In the genomic region with DNA sequence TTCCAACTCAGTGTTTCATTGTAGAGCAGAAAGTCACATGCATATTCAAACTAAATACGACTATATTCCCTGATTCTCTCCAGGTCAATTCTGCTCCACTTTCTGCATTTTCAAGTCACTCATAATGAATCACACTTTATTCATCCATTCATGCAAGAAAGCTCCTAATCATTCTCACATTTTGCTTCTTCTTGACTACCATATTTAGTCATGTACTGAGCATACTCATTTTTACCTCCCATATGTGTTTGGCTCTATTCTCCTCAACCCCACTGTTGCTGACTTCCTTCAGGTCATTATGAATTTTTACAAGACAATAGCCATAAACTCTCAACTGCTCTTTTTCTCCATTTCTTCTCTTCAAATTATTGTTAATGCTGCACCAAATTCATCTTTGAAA, we compare ENCODE assay signal across 16 cellular contexts. TPM values are rescaled to one million over a fixed set of nuclear protein-coding genes. Genes with fewer than 3 reads are reported as not detected.
A peak's percentile ranks its signal among the peaks of the same experiment; 100 is the strongest.
DNase-seq lines count a peak whose midpoint lies in the region; FAIRE-seq and TF ChIP-seq lines count a peak whose summit lies in the region.
"Had no signal": no experiment of that assay in that cellular context is flagged by ENCODE, and none has a peak within 500 bp of the region (broad histone marks: within the 10 kb centered on the region; RNA-seq: fewer than 3 reads in every experiment).

No MANE protein-coding gene starts in this region.

- DNase-seq in AG10803 (ENCODE audit: low read depth), result peak; percentile 47
- peak; percentile 9 for DNase-seq in LHCN-M2 (ENCODE audit: low read depth)
- peak; percentile 66 for DNase-seq in bronchial epithelial cell (ENCODE audit: low read depth)
- DNase-seq in kidney epithelial cell (ENCODE audit: low read depth), result peak; percentile 19
- DNase-seq in A172 (ENCODE audit: low spot score), result no peak
- DNase-seq in chondrocyte (ENCODE audit: low spot score), result no peak
- DNase-seq in SHP77 treated with DMSO at 0.1 percent for 48 hours (lab: John Stamatoyannopoulos, UW), result no peak
- no peak for DNase-seq in Kasumi-1 (lab: John Stamatoyannopoulos, UW)
- DNase-seq: BE2C; CD4-positive, alpha-beta memory T cell; DND-41; NCI-H187 treated with DMSO at 0.1 percent for 48 hours; NCI-H510A had no signal

- no peak overlapping the region for H3K27ac Mint-ChIP-seq in chondrocyte (ENCODE audit: unreplicated experiment)
- H3K27ac Mint-ChIP-seq: CD4-positive, alpha-beta memory T cell; GM23338 had no signal

- FAIRE-seq in bronchial epithelial cell (lab: Jason Lieb, UNC), result no peak

- H3K4me1 Mint-ChIP-seq in chondrocyte (ENCODE audit: low read depth), result no peaks in the 10 kb centered on the region
- H3K4me1 Mint-ChIP-seq: CD4-positive, alpha-beta memory T cell had no signal

- no peak overlapping the region for H3K4me3 Mint-ChIP-seq in chondrocyte (ENCODE audit: unreplicated experiment)
- H3K4me3 Mint-ChIP-seq: CD4-positive, alpha-beta memory T cell; GM23338 had no signal

- no peaks in the 10 kb centered on the region for H3K27me3 Mint-ChIP-seq in chondrocyte (ENCODE audit: low read depth)
- H3K27me3 Mint-ChIP-seq: CD4-positive, alpha-beta memory T cell had no signal

- H3K27me3 ChIP-seq in bronchial epithelial cell (ENCODE audit: control insufficient read depth, insufficient read depth, low read length) (no peaks in the 10 kb centered on the region), kidney epithelial cell (ENCODE audit: control insufficient read depth, insufficient read depth, low read length) (no peaks in the 10 kb centered on the region)

- H3K36me3 ChIP-seq in bronchial epithelial cell (ENCODE audit: control insufficient read depth, insufficient read depth, low read length), result no peaks in the 10 kb centered on the region
- no peaks in the 10 kb centered on the region for H3K36me3 ChIP-seq in kidney epithelial cell (ENCODE audit: control insufficient read depth, insufficient read depth, low read length)
- H3K36me3 ChIP-seq: BE2C had no signal

- H3K36me3 Mint-ChIP-seq in chondrocyte (ENCODE audit: low read depth), result no peaks in the 10 kb centered on the region
- H3K36me3 Mint-ChIP-seq: CD4-positive, alpha-beta memory T cell had no signal

- TF ChIP-seq CTCF in AG10803 (conservative IDR thresholded peaks at IDR 0.05; ENCODE audit: low read length) (no peak), bronchial epithelial cell (IDR thresholded peaks at IDR 0.05; ENCODE audit: insufficient read depth, low read length, severe bottlenecking) (no peak), kidney epithelial cell (IDR thresholded peaks at IDR 0.05; ENCODE audit: insufficient read depth, low read length, poor library complexity, severe bottlenecking) (no peak), chondrocyte (IDR thresholded peaks at IDR 0.05) (no peak)

- H3K4me3 ChIP-seq in AG10803 (ENCODE audit: low read length), result no peak overlapping the region
- no peak overlapping the region for H3K4me3 ChIP-seq in bronchial epithelial cell (ENCODE audit: low read depth, low read length)
- H3K4me3 ChIP-seq in kidney epithelial cell (ENCODE audit: low read depth, low read length), result no peak overlapping the region
- H3K4me3 ChIP-seq: GM23338, SK-N-MC had no signal

- peaks cover 5% of the 10 kb centered on the region for H3K9me3 Mint-ChIP-seq in chondrocyte (ENCODE audit: low read depth)
- H3K9me3 Mint-ChIP-seq: GM23338 had no signal

RNA-seq across cellular contexts. Expression of a gene that starts 43.3 kb away (rescaled TPM):
- total RNA-seq in LHCN-M2 (2014; rRNA removed) (not detected in 2 replicates), bronchial epithelial cell (0.26 and 1.0 TPM in 2 replicates), kidney epithelial cell (0.07 and 0.13 TPM in 2 replicates), chondrocyte (not detected in 3 replicates)
- not detected for polyA plus RNA-seq in LHCN-M2 (2012)
- total RNA-seq in A172 (2014; rRNA removed; shearing (Covaris generic)), result not detected in 2 replicates
- total RNA-seq: A673; CD4-positive, alpha-beta memory T cell; GM23338 had no signal
- polyA plus RNA-seq: CD4-positive, alpha-beta memory T cell; GM23338 had no signal

Comparison
In these comparisons a context has a peak if more than half of its experiments do, and no peak if none do; other contexts are left out.
1. DNase-seq: peak in AG10803 (single experiment), LHCN-M2 (single experiment), bronchial epithelial cell (single experiment) and kidney epithelial cell (single experiment); none in A172 (single experiment), chondrocyte (single experiment), SHP77 treated with DMSO at 0.1 percent for 48 hours (single experiment) and Kasumi-1 (0 of 2).